Comparison of ENCODE assay signal across 30 cellular contexts in the genomic region with DNA sequence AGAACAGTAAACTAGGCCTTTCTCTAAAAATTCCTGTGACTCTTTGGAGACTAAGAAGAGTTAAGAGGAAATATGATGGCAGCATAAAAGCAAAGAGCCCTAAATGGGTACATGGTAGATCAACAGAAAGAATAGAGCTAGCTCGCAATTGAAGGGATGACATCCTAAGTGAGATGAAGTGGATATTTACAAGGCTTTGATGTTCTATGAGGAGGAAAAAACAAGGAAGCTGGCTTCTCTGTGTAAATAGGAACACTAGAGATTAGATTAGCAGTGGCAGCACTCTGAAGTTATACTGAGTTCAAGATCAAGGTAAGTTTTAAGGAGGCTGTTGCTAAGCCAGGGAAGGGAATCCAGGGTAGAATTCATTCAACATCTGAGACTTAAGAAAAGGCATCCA.
"Had no signal": no experiment of that assay in that cellular context is flagged by ENCODE, and none has a peak within 500 bp of the region (broad histone marks: within the 10 kb centered on the region; RNA-seq: fewer than 3 reads in every experiment).

No MANE protein-coding gene starts in this region.

- H3K27me3 Mint-ChIP-seq: stimulated activated memory B cell treated with anti-CD40 and anti-IgM and Interleukin-4, amounts not matched to agents 10 μg/mL and 1 μg/mL and 100 μg/mL, for 72 hours; stimulated activated naive CD8-positive, alpha-beta T cell treated with anti-CD3 and anti-CD28 coated beads, Interleukin-15, amount 100 ng/mL, for 72 hours; type B pancreatic cell had no signal

- H3K9me3 ChIP-seq: neutrophil, pancreas, prostate gland, right atrium auricular region, spleen, suprapubic skin, testis, tibial artery, transverse colon, upper lobe of right lung, uterus had no signal

- H3K27ac ChIP-seq: neutrophil, pancreas, prostate gland, right atrium auricular region, skin epidermis, spleen, suprapubic skin, testis, tibial artery, transverse colon, upper lobe of right lung, uterus had no signal

- DNase-seq: naive thymus-derived CD8-positive, alpha-beta T cell; nephron progenitor cell; nucleus accumbens; pancreas; retina; spleen; stimulated activated CD4-positive, alpha-beta T cell treated with anti-CD3 and anti-CD28 coated beads, Interleukin-12 subunit alpha, Interleukin-12 subunit beta, amount 100 ng/mL, for 4 hours; stimulated activated CD4-positive, alpha-beta T cell treated with anti-CD3 and anti-CD28 coated beads, Interleukin-1b, Interleukin-23, amount 100 ng/mL, for 48 hours; stimulated activated CD4-positive, alpha-beta T cell treated with anti-CD3 and anti-CD28 coated beads, Interleukin-4, amount 100 ng/mL, for 1 hour; stimulated activated CD4-positive, alpha-beta T cell treated with anti-CD3 and anti-CD28 coated beads, Interleukin-4, amount 100 ng/mL, for 4 hours; stimulated activated CD8-positive, alpha-beta memory T cell treated with anti-CD3 and anti-CD28 coated beads, Interleukin-4, amount 100 ng/mL, for 48 hours; stimulated activated naive CD4-positive, alpha-beta T cell; stimulated activated naive CD8-positive, alpha-beta T cell treated with anti-CD3 and anti-CD28 coated beads, Interleukin-15, amount 100 ng/mL, for 72 hours; stimulated activated naive CD8-positive, alpha-beta T cell treated with anti-CD3 and anti-CD28 coated beads, Interleukin-15, Interleukin-2, amounts not matched to agents 100 U/mL and 50 U/mL, for 24 hours; substantia nigra; testis; tibial artery; transverse colon; upper lobe of right lung; uterus had no signal

- H3K4me3 ChIP-seq: pancreas, prostate gland, right atrium auricular region, skin epidermis, smooth muscle cell, spleen, suprapubic skin, testis, tibial artery, transverse colon, upper lobe of right lung, uterus had no signal

- H3K4me1 ChIP-seq: pancreas, prostate gland, right atrium auricular region, spleen, suprapubic skin, testis, tibial artery, transverse colon, upper lobe of right lung, uterus had no signal

- H3K9me3 Mint-ChIP-seq: naive thymus-derived CD8-positive, alpha-beta T cell; natural killer cell treated with Interleukin-12 subunit alpha and Interleukin-12 subunit beta and Interleukin-15 and Interleukin-18, amount 100 ng/mL, for 72 hours; nephron progenitor cell; neural crest cell; stimulated activated memory B cell treated with anti-CD40 and anti-IgM and Interleukin-4, amounts not matched to agents 10 μg/mL and 1 μg/mL and 100 μg/mL, for 72 hours; stimulated activated naive CD8-positive, alpha-beta T cell treated with anti-CD3 and anti-CD28 coated beads, Interleukin-15, amount 100 ng/mL, for 72 hours; type B pancreatic cell had no signal

- H3K4me1 Mint-ChIP-seq: naive thymus-derived CD8-positive, alpha-beta T cell; nephron progenitor cell; neural crest cell; stimulated activated memory B cell treated with anti-CD40 and anti-IgM and Interleukin-4, amounts not matched to agents 10 μg/mL and 1 μg/mL and 100 μg/mL, for 72 hours; stimulated activated naive CD8-positive, alpha-beta T cell treated with anti-CD3 and anti-CD28 coated beads, Interleukin-15, amount 100 ng/mL, for 72 hours had no signal

- H3K27ac Mint-ChIP-seq: naive thymus-derived CD8-positive, alpha-beta T cell; natural killer cell treated with Interleukin-12 subunit alpha and Interleukin-12 subunit beta and Interleukin-15 and Interleukin-18, amount 100 ng/mL, for 72 hours; nephron progenitor cell; stimulated activated memory B cell treated with anti-CD40 and anti-IgM and Interleukin-4, amounts not matched to agents 10 μg/mL and 1 μg/mL and 100 μg/mL, for 72 hours; stimulated activated naive CD8-positive, alpha-beta T cell treated with anti-CD3 and anti-CD28 coated beads, Interleukin-15, amount 100 ng/mL, for 72 hours; type B pancreatic cell had no signal

- H3K36me3 ChIP-seq: neutrophil, pancreas, prostate gland, right atrium auricular region, spleen, suprapubic skin, tibial artery, transverse colon, upper lobe of right lung, uterus had no signal

- H3K36me3 Mint-ChIP-seq: naive thymus-derived CD8-positive, alpha-beta T cell; natural killer cell treated with Interleukin-12 subunit alpha and Interleukin-12 subunit beta and Interleukin-15 and Interleukin-18, amount 100 ng/mL, for 72 hours; stimulated activated memory B cell treated with anti-CD40 and anti-IgM and Interleukin-4, amounts not matched to agents 10 μg/mL and 1 μg/mL and 100 μg/mL, for 72 hours; type B pancreatic cell had no signal

- H3K4me3 Mint-ChIP-seq: naive thymus-derived CD8-positive, alpha-beta T cell; natural killer cell treated with Interleukin-12 subunit alpha and Interleukin-12 subunit beta and Interleukin-15 and Interleukin-18, amount 100 ng/mL, for 72 hours; nephron progenitor cell; neural crest cell; stimulated activated memory B cell treated with anti-CD40 and anti-IgM and Interleukin-4, amounts not matched to agents 10 μg/mL and 1 μg/mL and 100 μg/mL, for 72 hours; stimulated activated naive CD8-positive, alpha-beta T cell treated with anti-CD3 and anti-CD28 coated beads, Interleukin-15, amount 100 ng/mL, for 72 hours; type B pancreatic cell had no signal

- H3K27me3 ChIP-seq: neutrophil, right atrium auricular region, suprapubic skin, testis, tibial artery, transverse colon, upper lobe of right lung had no signal
